In genomic region chr12:69660164-69660863, GRCh38 we compare ENCODE assay signal across 39 cellular contexts. TPM values are rescaled to one million over a fixed set of nuclear protein-coding genes. Genes with fewer than 3 reads are reported as not detected.
"Had no signal": no experiment of that assay in that cellular context is flagged by ENCODE, and none has a peak within 500 bp of the region (broad histone marks: within the 10 kb centered on the region; RNA-seq: fewer than 3 reads in every experiment).

No MANE protein-coding gene starts in this region.

- H3K27ac ChIP-seq: brain microvascular endothelial cell, KMS-11, PC-9, RWPE1, VCaP had no signal

- H3K36me3 Mint-ChIP-seq: activated CD4-positive, alpha-beta memory T cell treated with anti-CD3 and anti-CD28 coated beads for 36 hours; activated naive CD8-positive, alpha-beta T cell had no signal

- H3K9me3 Mint-ChIP-seq: activated B cell treated with CpG ODN at 0.5 μM for 24 hours; activated CD4-positive, alpha-beta memory T cell treated with anti-CD3 and anti-CD28 coated beads for 36 hours; activated naive CD4-positive, alpha-beta T cell treated with anti-CD3 and anti-CD28 coated beads for 36 hours; activated naive CD8-positive, alpha-beta T cell treated with anti-CD3 and anti-CD28 coated beads, Interleukin-2, amount 50 U/mL, for 24 hours; activated T-cell treated with anti-CD3 and anti-CD28 coated beads, Interleukin-2, amount 50 U/mL, for 4 hours; activated T-helper 1 cell treated with anti-CD3 and anti-CD28 coated beads, Interleukin-12 subunit alpha, Interleukin-12 subunit beta, Interleukin-2, Interleukin-4 antibody, amounts not matched to agents 30 ng/mL and 10 ng/mL and 1 ng/mL, durations not matched to agents 14 hours and 24 hours and 36 hours had no signal

- H3K36me3 ChIP-seq: brain microvascular endothelial cell had no signal

- DNase-seq: activated B cell treated with CpG ODN at 0.5 μM for 24 hours; activated CD4-positive, alpha-beta memory T cell treated with anti-CD3 and anti-CD28 coated beads for 36 hours; activated CD4-positive, alpha-beta T cell treated with anti-CD3 and anti-CD28 coated beads for 4 hours; activated CD4-positive, alpha-beta T cell treated with anti-CD3 and anti-CD28 coated beads, Interleukin-2, amount 50 U/mL, for 1 hour; activated CD4-positive, CD25-positive, alpha-beta regulatory T cell treated with anti-CD3 and anti-CD28 coated beads, Interleukin-2, amount 50 U/mL, for 72 hours; activated CD8-positive, alpha-beta memory T cell treated with anti-CD3 and anti-CD28 coated beads, Interleukin-2, amount 50 U/mL, for 4 hours; activated gamma-delta T cell treated with Interleukin-2 at 50 U/mL for 16 hours; activated naive CD4-positive, alpha-beta T cell treated with anti-CD3 and anti-CD28 coated beads for 36 hours; activated naive CD8-positive, alpha-beta T cell treated with anti-CD3 and anti-CD28 coated beads, Interleukin-2, amount 50 U/mL, for 24 hours; activated T-cell treated with anti-CD3 and anti-CD28 coated beads for 4 hours; activated T-cell treated with anti-CD3 and anti-CD28 coated beads, Interleukin-2, amount 50 U/mL, for 4 hours; anterior cingulate cortex; brain microvascular endothelial cell; central memory CD4-positive, alpha-beta T cell; MM.1S; MV-4-11; NCI-H1092; NCI-H146; NCI-H187; NCI-H2081; NCI-H2171 treated with DMSO at 0.1 percent for 48 hours; NCI-H345; NCI-H524 treated with DMSO at 0.1 percent for 48 hours; PC-9; SIG-M5; T-helper 1 cell; T-helper 2 cell; T-helper 9 cell had no signal

- H3K4me3 Mint-ChIP-seq: activated B cell treated with CpG ODN at 0.5 μM for 24 hours; activated CD4-positive, alpha-beta memory T cell treated with anti-CD3 and anti-CD28 coated beads for 36 hours; activated naive CD4-positive, alpha-beta T cell treated with anti-CD3 and anti-CD28 coated beads for 36 hours; activated naive CD8-positive, alpha-beta T cell; activated naive CD8-positive, alpha-beta T cell treated with anti-CD3 and anti-CD28 coated beads, Interleukin-2, amount 50 U/mL, for 24 hours; activated T-cell treated with anti-CD3 and anti-CD28 coated beads, Interleukin-2, amount 50 U/mL, for 4 hours; activated T-helper 1 cell treated with anti-CD3 and anti-CD28 coated beads, Interleukin-12 subunit alpha, Interleukin-12 subunit beta, Interleukin-2, Interleukin-4 antibody, amounts not matched to agents 30 ng/mL and 10 ng/mL and 1 ng/mL, durations not matched to agents 14 hours and 24 hours and 36 hours had no signal

- H3K4me3 ChIP-seq: PC-9 had no signal

- H3K27me3 ChIP-seq: brain microvascular endothelial cell had no signal

- ATAC-seq: activated naive CD8-positive, alpha-beta T cell treated with anti-CD3 and anti-CD28 coated beads, Interleukin-2, amount 50 U/mL, for 24 hours; activated T-cell treated with anti-CD3 and anti-CD28 coated beads, Interleukin-2, amount 50 U/mL, for 4 hours; Right ventricle myocardium inferior; SK-N-SH treated with all-trans-retinoic acid at 6 μM for 48 hours had no signal

- H3K27ac Mint-ChIP-seq: activated B cell treated with CpG ODN at 0.5 μM for 24 hours; activated CD4-positive, alpha-beta memory T cell treated with anti-CD3 and anti-CD28 coated beads for 36 hours; activated naive CD4-positive, alpha-beta T cell treated with anti-CD3 and anti-CD28 coated beads for 36 hours; activated naive CD8-positive, alpha-beta T cell; activated naive CD8-positive, alpha-beta T cell treated with anti-CD3 and anti-CD28 coated beads, Interleukin-2, amount 50 U/mL, for 24 hours; activated T-helper 1 cell treated with anti-CD3 and anti-CD28 coated beads, Interleukin-12 subunit alpha, Interleukin-12 subunit beta, Interleukin-2, Interleukin-4 antibody, amounts not matched to agents 30 ng/mL and 10 ng/mL and 1 ng/mL, durations not matched to agents 14 hours and 24 hours and 36 hours had no signal

- H3K4me1 Mint-ChIP-seq: activated B cell treated with CpG ODN at 0.5 μM for 24 hours; activated naive CD8-positive, alpha-beta T cell treated with anti-CD3 and anti-CD28 coated beads, Interleukin-2, amount 50 U/mL, for 24 hours had no signal

RNA-seq across cellular contexts. Expression of gene BEST3, which starts 38.8 kb away (rescaled TPM):
- total RNA-seq: activated B cell treated with CpG ODN at 0.5 μM for 24 hours; activated CD4-positive, alpha-beta memory T cell treated with anti-CD3 and anti-CD28 coated beads for 36 hours; activated naive CD4-positive, alpha-beta T cell treated with anti-CD3 and anti-CD28 coated beads for 36 hours; activated T-cell treated with anti-CD3 and anti-CD28 coated beads, Interleukin-2, amount 50 U/mL, for 4 hours; activated T-helper 1 cell treated with anti-CD3 and anti-CD28 coated beads, Interleukin-12 subunit alpha, Interleukin-12 subunit beta, Interleukin-2, Interleukin-4 antibody, amounts not matched to agents 30 ng/mL and 10 ng/mL and 1 ng/mL, durations not matched to agents 14 hours and 24 hours and 36 hours; NCI-H460; SK-MEL-5 had no signal

RNA-seq across cellular contexts. Expression of gene LRRC10, which starts 49.6 kb away (rescaled TPM):
- total RNA-seq: activated B cell treated with CpG ODN at 0.5 μM for 24 hours; activated CD4-positive, alpha-beta memory T cell treated with anti-CD3 and anti-CD28 coated beads for 36 hours; activated naive CD4-positive, alpha-beta T cell treated with anti-CD3 and anti-CD28 coated beads for 36 hours; activated T-cell treated with anti-CD3 and anti-CD28 coated beads, Interleukin-2, amount 50 U/mL, for 4 hours; activated T-helper 1 cell treated with anti-CD3 and anti-CD28 coated beads, Interleukin-12 subunit alpha, Interleukin-12 subunit beta, Interleukin-2, Interleukin-4 antibody, amounts not matched to agents 30 ng/mL and 10 ng/mL and 1 ng/mL, durations not matched to agents 14 hours and 24 hours and 36 hours; cerebellum; LHCN-M2; NCI-H460; PC-9; SK-MEL-5 had no signal
